In the genomic region with DNA sequence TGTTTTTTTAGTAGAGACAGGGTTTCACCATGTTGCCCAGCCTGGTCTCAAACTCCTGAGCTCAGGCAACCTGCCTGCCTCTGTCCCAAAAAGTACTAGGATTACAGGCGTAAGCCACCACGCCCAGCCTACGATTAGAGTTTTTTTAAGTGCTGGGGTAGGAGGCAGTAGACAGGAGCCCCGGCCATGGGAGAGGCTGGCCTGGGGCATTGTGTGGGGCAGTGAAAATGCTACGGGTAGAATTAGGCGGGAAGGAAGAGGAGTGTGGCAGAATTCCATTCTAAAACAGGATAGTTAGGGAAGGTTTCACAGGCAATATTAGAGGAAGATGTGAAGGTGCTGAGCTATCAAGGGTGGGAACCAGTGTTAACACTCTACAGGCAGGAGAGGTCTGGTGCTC, we compare ENCODE assay signal across 25 cellular contexts. TPM values are rescaled to one million over a fixed set of nuclear protein-coding genes. Genes with fewer than 3 reads are reported as not detected.
A peak's percentile ranks its signal among the peaks of the same experiment; 100 is the strongest.
DNase-seq lines count a peak whose midpoint lies in the region; ATAC-seq, FAIRE-seq and TF ChIP-seq lines count a peak whose summit lies in the region.
"Had no signal": no experiment of that assay in that cellular context is flagged by ENCODE, and none has a peak within 500 bp of the region (broad histone marks: within the 10 kb centered on the region; RNA-seq: fewer than 3 reads in every experiment).

No MANE protein-coding gene starts in this region.

- no peak for TF ChIP-seq CTCF in bronchial epithelial cell (IDR thresholded peaks at IDR 0.05; ENCODE audit: insufficient read depth, low read length, severe bottlenecking)
- no peak for TF ChIP-seq CTCF in lower lobe of right lung (IDR thresholded peaks at IDR 0.05)
- TF ChIP-seq CTCF in coronary artery (IDR thresholded peaks at IDR 0.05) = no peak

- no peaks in the 10 kb centered on the region for H3K27me3 ChIP-seq in bronchial epithelial cell (ENCODE audit: control insufficient read depth, insufficient read depth, low read length)
- H3K27me3 ChIP-seq in lower lobe of right lung (ENCODE audit: low read depth) = no peaks in the 10 kb centered on the region
- H3K27me3 ChIP-seq: BLaER1 treated with 17β-estradiol and CSF1 and Interleukin-3, amounts not matched to agents 10 nM and 100 nM had no signal

- H3K27me3 Mint-ChIP-seq in activated CD4-positive, alpha-beta T cell treated with anti-CD3 and anti-CD28 coated beads, Interleukin-2, amount 10 ng/mL, durations not matched to agents 7 days and 5 days = peaks cover 10% of the 10 kb centered on the region
- peaks cover 4% of the 10 kb centered on the region for H3K27me3 Mint-ChIP-seq in activated CD4-positive, alpha-beta T cell treated with anti-CD3 and anti-CD28 coated beads for 36 hours

- DNase-seq in activated CD4-positive, alpha-beta T cell treated with anti-CD3 and anti-CD28 coated beads, Interleukin-2, amount 10 ng/mL, durations not matched to agents 7 days and 5 days = no peak
- DNase-seq in activated CD4-positive, alpha-beta T cell treated with anti-CD3 and anti-CD28 coated beads for 36 hours = no peak
- no peak for DNase-seq in bronchial epithelial cell (ENCODE audit: low read depth)
- no peak for DNase-seq in lower lobe of right lung
- DNase-seq in coronary artery (ENCODE audit: low spot score) = no peak
- DNase-seq in germinal center (ENCODE audit: low spot score) = no peak
- DNase-seq in NCI-H510A treated with DMSO at 0.1 percent for 48 hours (lab: John Stamatoyannopoulos, UW) = no peak
- DNase-seq: CD8-positive, alpha-beta T cell; GOT3; MM.1S; NCI-H1048; NCI-H1417 treated with DMSO at 0.1 percent for 48 hours; NCI-H187; NCI-H446; NCI-H526 treated with DMSO at 0.1 percent for 48 hours; SHP77 treated with DMSO at 0.1 percent for 48 hours had no signal

- no peak overlapping the region for H3K4me3 Mint-ChIP-seq in activated CD4-positive, alpha-beta T cell treated with anti-CD3 and anti-CD28 coated beads, Interleukin-2, amount 10 ng/mL, durations not matched to agents 7 days and 5 days
- no peak overlapping the region for H3K4me3 Mint-ChIP-seq in activated CD4-positive, alpha-beta T cell treated with anti-CD3 and anti-CD28 coated beads for 36 hours
- H3K4me3 Mint-ChIP-seq: CD8-positive, alpha-beta T cell had no signal

- intact Hi-C loops in activated CD4-positive, alpha-beta T cell treated with anti-CD3 and anti-CD28 coated beads for 36 hours (cut with DNase I, micrococcal nuclease) = no loop called here
- intact Hi-C loops in lower lobe of right lung (cut with DNase I) = no loop called here

- POLR2A ChIA-PET in activated CD4-positive, alpha-beta T cell treated with anti-CD3 and anti-CD28 coated beads, Interleukin-2, amount 10 ng/mL, durations not matched to agents 7 days and 5 days (lab: Charles Lee) = no interaction called here
- POLR2A ChIA-PET in activated CD4-positive, alpha-beta T cell treated with anti-CD3 and anti-CD28 coated beads for 36 hours (lab: Charles Lee) = no interaction called here

- no peaks in the 10 kb centered on the region for H3K9me3 Mint-ChIP-seq in activated CD4-positive, alpha-beta T cell treated with anti-CD3 and anti-CD28 coated beads, Interleukin-2, amount 10 ng/mL, durations not matched to agents 7 days and 5 days
- no peaks in the 10 kb centered on the region for H3K9me3 Mint-ChIP-seq in activated CD4-positive, alpha-beta T cell treated with anti-CD3 and anti-CD28 coated beads for 36 hours (ENCODE audit: low read depth)
- H3K9me3 Mint-ChIP-seq: CD8-positive, alpha-beta T cell had no signal

- H3K27ac ChIP-seq in lower lobe of right lung (peak overlapping the region; percentile 58), coronary artery (no peak overlapping the region)
- H3K27ac ChIP-seq: 22Rv1; BLaER1 treated with 17β-estradiol and CSF1 and Interleukin-3, amounts not matched to agents 10 nM and 100 nM had no signal

- no peaks in the 10 kb centered on the region for H3K9me3 ChIP-seq in lower lobe of right lung
- H3K9me3 ChIP-seq: BLaER1 treated with 17β-estradiol and CSF1 and Interleukin-3, amounts not matched to agents 10 nM and 100 nM had no signal

- CTCF ChIA-PET in activated CD4-positive, alpha-beta T cell treated with anti-CD3 and anti-CD28 coated beads, Interleukin-2, amount 10 ng/mL, durations not matched to agents 7 days and 5 days (lab: Charles Lee) = interaction anchor here (1.6 kb wide), 1 partner anchor 9 kb away, joined by 6 read pairs; no protein-coding TSS in a partner anchor
- CTCF ChIA-PET in activated CD4-positive, alpha-beta T cell treated with anti-CD3 and anti-CD28 coated beads for 36 hours (lab: Charles Lee) = interaction anchor here (0.5 to 0.9 kb wide), 3 partner anchors 23 to 87 kb away, joined by 3 to 4 read pairs (median 3); no protein-coding TSS in a partner anchor

- no peak for ATAC-seq in activated CD4-positive, alpha-beta T cell treated with anti-CD3 and anti-CD28 coated beads for 36 hours
- no peak for ATAC-seq in lower lobe of right lung
- ATAC-seq in HG03342 (IDR thresholded peaks at IDR 0.05; ENCODE audit: unreplicated experiment) = no peak
- ATAC-seq: CD8-positive, alpha-beta T cell had no signal

- H3K4me3 ChIP-seq in bronchial epithelial cell (ENCODE audit: low read depth, low read length) (no peak overlapping the region), lower lobe of right lung (no peak overlapping the region), coronary artery (no peak overlapping the region)
- H3K4me3 ChIP-seq: BLaER1 treated with 17β-estradiol and CSF1 and Interleukin-3, amounts not matched to agents 10 nM and 100 nM; K562 had no signal

- no peaks in the 10 kb centered on the region for H3K36me3 Mint-ChIP-seq in activated CD4-positive, alpha-beta T cell treated with anti-CD3 and anti-CD28 coated beads, Interleukin-2, amount 10 ng/mL, durations not matched to agents 7 days and 5 days (ENCODE audit: low read depth)
- no peaks in the 10 kb centered on the region for H3K36me3 Mint-ChIP-seq in activated CD4-positive, alpha-beta T cell treated with anti-CD3 and anti-CD28 coated beads for 36 hours (ENCODE audit: low read depth)
- H3K36me3 Mint-ChIP-seq: CD8-positive, alpha-beta T cell had no signal

- peaks cover 21% of the 10 kb centered on the region for H3K4me1 ChIP-seq in lower lobe of right lung

- FAIRE-seq in bronchial epithelial cell (lab: Jason Lieb, UNC) = peak; percentile 88
- FAIRE-seq: G401.6, GM12892, HepG2, K562 had no signal

- H3K36me3 ChIP-seq in bronchial epithelial cell (ENCODE audit: control insufficient read depth, insufficient read depth, low read length) (no peaks in the 10 kb centered on the region), lower lobe of right lung (no peaks in the 10 kb centered on the region)
- H3K36me3 ChIP-seq: BLaER1 treated with 17β-estradiol and CSF1 and Interleukin-3, amounts not matched to agents 10 nM and 100 nM had no signal

- peak overlapping the region; percentile 7 for H3K27ac Mint-ChIP-seq in activated CD4-positive, alpha-beta T cell treated with anti-CD3 and anti-CD28 coated beads, Interleukin-2, amount 10 ng/mL, durations not matched to agents 7 days and 5 days
- H3K27ac Mint-ChIP-seq in activated CD4-positive, alpha-beta T cell treated with anti-CD3 and anti-CD28 coated beads for 36 hours = no peak overlapping the region
- H3K27ac Mint-ChIP-seq: CD8-positive, alpha-beta T cell had no signal

- H3K4me1 Mint-ChIP-seq in activated CD4-positive, alpha-beta T cell treated with anti-CD3 and anti-CD28 coated beads, Interleukin-2, amount 10 ng/mL, durations not matched to agents 7 days and 5 days = peaks cover 41% of the 10 kb centered on the region
- no peaks in the 10 kb centered on the region for H3K4me1 Mint-ChIP-seq in activated CD4-positive, alpha-beta T cell treated with anti-CD3 and anti-CD28 coated beads for 36 hours

RNA-seq across cellular contexts. Expression of a gene that starts 31.3 kb away (rescaled TPM):
- not detected for total RNA-seq in activated CD4-positive, alpha-beta T cell treated with anti-CD3 and anti-CD28 coated beads, Interleukin-2, amount 10 ng/mL, durations not matched to agents 7 days and 5 days
- total RNA-seq in activated CD4-positive, alpha-beta T cell treated with anti-CD3 and anti-CD28 coated beads for 36 hours = not detected
- not detected in 2 replicates for total RNA-seq in bronchial epithelial cell
- total RNA-seq in lower lobe of right lung = not detected
- total RNA-seq: CD8-positive, alpha-beta T cell; Daoy; HepG2; K562; LHCN-M2 had no signal
